ENCODE assay signal across 11 cellular contexts in the genomic region with DNA sequence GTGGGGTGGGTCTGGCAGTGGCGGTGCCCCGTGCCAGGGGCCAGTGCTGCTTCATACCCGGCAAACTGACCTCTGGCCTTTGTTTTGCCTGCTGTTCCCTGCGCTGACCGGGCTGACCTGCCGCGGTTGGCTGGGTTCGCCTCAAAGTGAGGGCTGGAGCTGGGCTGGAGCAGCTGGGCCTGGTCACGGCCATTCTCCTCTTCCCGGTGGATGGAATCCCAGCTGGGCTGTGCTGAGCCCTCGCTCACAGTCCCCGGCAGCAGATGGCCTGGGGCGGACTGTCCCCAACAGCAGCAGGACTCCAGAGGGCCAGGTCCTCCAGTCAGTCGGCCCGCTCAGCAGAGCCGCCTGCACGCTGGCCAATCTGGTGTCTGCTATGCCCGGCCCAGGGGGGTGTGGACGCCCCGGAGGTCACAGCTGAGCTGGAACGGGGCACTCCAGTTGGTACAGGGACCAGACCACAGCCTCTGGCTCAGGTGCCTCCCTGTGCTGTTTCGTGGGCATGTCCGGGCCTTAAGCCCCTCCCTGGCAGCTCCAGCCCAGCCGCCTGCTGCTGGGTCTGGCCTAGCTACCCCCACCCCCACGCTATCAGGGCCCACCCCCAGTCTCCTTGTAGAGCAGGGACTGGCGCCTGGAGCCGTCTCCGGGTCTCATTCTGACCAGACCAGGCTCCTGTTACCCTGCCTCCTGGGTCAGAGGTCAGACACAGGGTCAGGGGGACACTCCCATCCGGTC. TPM values are rescaled to one million over a fixed set of nuclear protein-coding genes. Genes with fewer than 3 reads are reported as not detected.
A peak's percentile ranks its signal among the peaks of the same experiment; 100 is the strongest.
DNase-seq lines count a peak whose midpoint lies in the region; ATAC-seq and TF ChIP-seq lines count a peak whose summit lies in the region.
"Had no signal": no experiment of that assay in that cellular context is flagged by ENCODE, and none has a peak within 500 bp of the region (broad histone marks: within the 10 kb centered on the region; RNA-seq: fewer than 3 reads in every experiment).

No MANE protein-coding gene starts in this region.

- peak overlapping the region; percentile 97 for H3K27ac ChIP-seq in RWPE1
- peak overlapping the region; percentile 41 for H3K27ac ChIP-seq in iPS-18a (ENCODE audit: low read length)
- peak overlapping the region in 5 of 8 donors; percentile 14 to 48 (median 39) for H3K27ac ChIP-seq in spleen
- H3K27ac ChIP-seq: hepatocyte, neutrophil had no signal

- no peak for DNase-seq in RWPE1 (ENCODE audit: low spot score)
- peak; percentile 72 for DNase-seq in spleen
- no peak for DNase-seq in NCI-H187 treated with DMSO at 0.1 percent for 48 hours (lab: John Stamatoyannopoulos, UW)
- no peak for DNase-seq in NCI-H345 (lab: John Stamatoyannopoulos, UW)
- DNase-seq: dermis blood vessel endothelial cell, DMS53, GOT3 had no signal

- TF ChIP-seq CTCF in RWPE1 (conservative IDR thresholded peaks at IDR 0.05; ENCODE audit: low read depth) (no peak), spleen (IDR thresholded peaks at IDR 0.05 in 8 of 11, conservative IDR thresholded peaks at IDR 0.05 in 3 of 11) (no peak)

- no peak for ATAC-seq in GM21619 (IDR thresholded peaks at IDR 0.05; ENCODE audit: unreplicated experiment)

- intact Hi-C loops in spleen (cut with DNase I; ENCODE audit: low total_unique reads), result no loop called here

- H3K4me3 ChIP-seq in iPS-18a (ENCODE audit: low read length), result no peak overlapping the region
- H3K4me3 ChIP-seq in spleen, result no peak overlapping the region
- H3K4me3 ChIP-seq: hepatocyte had no signal

- CTCF ChIA-PET in RWPE1 (lab: Yijun Ruan, JAX), result interaction anchor here (0.7 kb wide), 1 partner anchor 1057 kb away, joined by 6 read pairs; no protein-coding TSS in a partner anchor

- H3K4me1 ChIP-seq in iPS-18a (ENCODE audit: control insufficient read depth, low read depth, low read length), result peaks cover 11% of the 10 kb centered on the region
- peaks cover 0 to 43% (median 20%) of the 10 kb centered on the region in 6 donors for H3K4me1 ChIP-seq in spleen

- H3K27me3 ChIP-seq in iPS-18a (ENCODE audit: control insufficient read depth, insufficient read depth, low read length) (no peaks in the 10 kb centered on the region), spleen (replicated peaks in 1 of 7) (peaks cover 0 to 13% (median 0%) of the 10 kb centered on the region in 7 donors)
- H3K27me3 ChIP-seq: hepatocyte had no signal

- no peaks in the 10 kb centered on the region for H3K36me3 ChIP-seq in iPS-18a (ENCODE audit: control insufficient read depth, low read depth, low read length)
- peaks cover 0 to 72% (median 51%) of the 10 kb centered on the region in 6 donors for H3K36me3 ChIP-seq in spleen

- POLR2A ChIA-PET in RWPE1 (lab: Yijun Ruan, JAX; ENCODE audit: low non-redundant PET), result no interaction called here

- peak overlapping the region; percentile 24 for H3K9ac ChIP-seq in iPS-18a (ENCODE audit: low read length)

- H3K9me3 ChIP-seq in iPS-18a (ENCODE audit: control insufficient read depth, low read depth, low read length) (no peaks in the 10 kb centered on the region), spleen (no peaks in the 10 kb centered on the region)
- H3K9me3 ChIP-seq: neutrophil had no signal

- WGBS in spleen, 5 donors, result 64 to 83% (median 80%) methylated on average over 11 to 29 of the region's 29 CpGs

- no peak for TF ChIP-seq POLR2A in spleen (IDR thresholded peaks at IDR 0.05)

RNA-seq across cellular contexts. Expression of a gene that starts 1.3 kb away (rescaled TPM):
- total RNA-seq in spleen, result 1 to 10 TPM in 3 of 7 donors, under 1 TPM in 4; 0.49 to 1.5 (median 0.95) TPM
- 1 to 10 TPM in 1 of 3 donors, under 1 TPM in 2; 0.15 to 1.8 (median 0.30) TPM for polyA plus RNA-seq in spleen

RNA-seq across cellular contexts. Expression of a gene that starts 6.6 kb away (rescaled TPM):
- 10 to 100 TPM; 39.6 to 78.4 (median 46.0) TPM for total RNA-seq in spleen
- polyA plus RNA-seq in spleen, result 100 to 1,000 TPM; 114 to 165 (median 133) TPM

RNA-seq across cellular contexts. Expression of a gene that starts 12.2 kb away (rescaled TPM):
- 10 to 100 TPM; 23.6 to 45.8 (median 36.1) TPM for total RNA-seq in spleen
- polyA plus RNA-seq in spleen, result 100 to 1,000 TPM in 1 of 3 donors, 10 to 100 TPM in 2; 56.5 to 106 (median 80.8) TPM

RNA-seq across cellular contexts. Expression of a gene that starts 19.7 kb away (rescaled TPM):
- 10 to 100 TPM in 6 of 7 donors, 1 to 10 TPM in 1; 7.9 to 30.2 (median 16.7) TPM for total RNA-seq in spleen
- 10 to 100 TPM; 10.3 to 25.1 (median 22.1) TPM for polyA plus RNA-seq in spleen

RNA-seq across cellular contexts. Expression of a gene that starts 38.5 kb away (rescaled TPM):
- total RNA-seq in spleen, result 100 to 1,000 TPM in 5 of 7 donors, 10 to 100 TPM in 2; 71.3 to 152 (median 131) TPM
- 100 to 1,000 TPM; 139 to 309 (median 245) TPM for polyA plus RNA-seq in spleen

Comparison
In these comparisons a context has a peak if more than half of its experiments do, and no peak if none do; other contexts are left out.
1. H3K27ac ChIP-seq: peak in every context shown above with its lines; median percentile 97 in RWPE1; 41 in iPS-18a; 39 in spleen.